ENCODE assay signal across 27 cellular contexts in genomic region chr14:102906616-102907302, GRCh38. TPM values are rescaled to one million over a fixed set of nuclear protein-coding genes. Genes with fewer than 3 reads are reported as not detected.
DNase-seq lines count a peak whose midpoint lies in the region; ATAC-seq, FAIRE-seq and TF ChIP-seq lines count a peak whose summit lies in the region.
"Had no signal": no experiment of that assay in that cellular context is flagged by ENCODE, and none has a peak within 500 bp of the region (broad histone marks: within the 10 kb centered on the region; RNA-seq: fewer than 3 reads in every experiment).

No MANE protein-coding gene starts in this region.

- no peaks in the 10 kb centered on the region for H3K9me3 ChIP-seq in upper lobe of right lung

- no peak overlapping the region for H3K27ac ChIP-seq in upper lobe of right lung
- H3K27ac ChIP-seq: HL-60, KMS-11, RWPE1 had no signal

- H3K36me3 ChIP-seq in bronchial epithelial cell (ENCODE audit: control insufficient read depth, insufficient read depth, low read length) (peaks cover 9% of the 10 kb centered on the region), upper lobe of right lung (peaks cover 38% of the 10 kb centered on the region)

- FAIRE-seq in GM12892 (lab: Jason Lieb, UNC) (no peak), bronchial epithelial cell (lab: Jason Lieb, UNC) (peak; percentile 66)
- FAIRE-seq: GM18507 had no signal

- H3K4me3 ChIP-seq in bronchial epithelial cell (ENCODE audit: low read depth, low read length) (no peak overlapping the region), upper lobe of right lung (no peak overlapping the region)
- H3K4me3 ChIP-seq: GM23338, HAP-1, SK-N-MC had no signal

- no peak for ATAC-seq in upper lobe of right lung
- ATAC-seq in GM21717 (IDR thresholded peaks at IDR 0.05; ENCODE audit: unreplicated experiment) = no peak
- ATAC-seq in HG03025 (IDR thresholded peaks at IDR 0.05; ENCODE audit: low FRiP score, unreplicated experiment) = no peak
- no peak for ATAC-seq in GM19463 (IDR thresholded peaks at IDR 0.05; ENCODE audit: unreplicated experiment)
- ATAC-seq: GM23338, Panc1 had no signal

- intact Hi-C loops in upper lobe of right lung (cut with DNase I) = no loop called here

- no peaks in the 10 kb centered on the region for H3K4me1 ChIP-seq in upper lobe of right lung
- H3K4me1 ChIP-seq: HAP-1 had no signal

- TF ChIP-seq POLR2A in GM12892 (IDR thresholded peaks at IDR 0.05; ENCODE audit: low read depth, low read length) = peak; percentile 28; the same call in 1 of the 2 replicates

- H3K27me3 ChIP-seq in bronchial epithelial cell (ENCODE audit: control insufficient read depth, insufficient read depth, low read length) (no peaks in the 10 kb centered on the region), upper lobe of right lung (no peaks in the 10 kb centered on the region)

- peak; percentile 47 for DNase-seq in activated effector memory CD4-positive, alpha-beta T cell treated with anti-CD3 and anti-CD28 coated beads, Interleukin-2, amount 50 U/mL, for 16 hours
- DNase-seq in activated effector memory CD4-positive, alpha-beta T cell treated with Interleukin-2 at 50 U/mL for 16 hours = no peak
- DNase-seq in GM12892 (ENCODE audit: insufficient read length) (no peak), bronchial epithelial cell (ENCODE audit: low read depth) (no peak), upper lobe of right lung (peak; percentile 53)
- DNase-seq: 8988T; ACHN; CD4-positive, alpha-beta T cell; COR-L47; NCI-H1048; NCI-H1417; NCI-H1694; NCI-H2081; NCI-H2227 treated with DMSO at 0.1 percent for 48 hours; NCI-H69; SIG-M5 had no signal

- TF ChIP-seq CTCF in bronchial epithelial cell (IDR thresholded peaks at IDR 0.05; ENCODE audit: insufficient read depth, low read length, severe bottlenecking) (no peak), upper lobe of right lung (IDR thresholded peaks at IDR 0.05) (no peak)

RNA-seq across cellular contexts. Expression of gene AMN, which starts 15.7 kb away (rescaled TPM):
- polyA plus RNA-seq in GM12892 (2012; ENCODE audit: missing spikeins) = 0.15 TPM
- total RNA-seq in bronchial epithelial cell = 4.2 and 6.5 TPM in 2 replicates
- total RNA-seq in upper lobe of right lung = 19.8 TPM

Comparison
In these comparisons a context has a peak if more than half of its experiments do, and no peak if none do; other contexts are left out.
1. DNase-seq: peak in activated effector memory CD4-positive, alpha-beta T cell treated with anti-CD3 and anti-CD28 coated beads, Interleukin-2, amount 50 U/mL, for 16 hours (single experiment) and upper lobe of right lung (single experiment); none in activated effector memory CD4-positive, alpha-beta T cell treated with Interleukin-2 at 50 U/mL for 16 hours (single experiment), GM12892 (single experiment) and bronchial epithelial cell (single experiment).